8 cellular contexts compared by ENCODE assay signal in genomic region chr9:128372188-128372641, GRCh38. TPM values are rescaled to one million over a fixed set of nuclear protein-coding genes. Genes with fewer than 3 reads are reported as not detected.
DNase-seq lines count a peak whose midpoint lies in the region.

No MANE protein-coding gene starts in this region.

- H3K23ac ChIP-seq in neuronal stem cell (ENCODE audit: low read depth, low read length, poor library complexity) = no peak overlapping the region

- no peak overlapping the region for H4K91ac ChIP-seq in neuronal stem cell (ENCODE audit: low read depth, low read length, poor library complexity)

- H3K4me1 ChIP-seq in ES-I3 (ENCODE audit: insufficient read depth, low read length) (0 out of 2 replicates have a peak, but pooled peaks cover 5% of the 10 kb centered on the region), neuronal stem cell (ENCODE audit: control insufficient read depth in 2 of 2, insufficient read depth in 1 of 2, low read depth in 1 of 2, low read length in 2 of 2) (peaks cover 4 to 14% of the 10 kb centered on the region in 2 donors)

- H2BK15ac ChIP-seq in neuronal stem cell (ENCODE audit: low read length) = no peak overlapping the region

- H2BK5ac ChIP-seq in neuronal stem cell (ENCODE audit: low read length) = no peak overlapping the region

- WGBS in neuronal stem cell (ENCODE audit: extremely low coverage in 2 of 2, insufficient read length in 2 of 2, insufficient replicate concordance in 1 of 2), 2 donors = 100% methylated on average over 1 of the region's 4 CpGs; no CpG with 5 or more reads in 1 of the 2 donors

- no peak overlapping the region for H2AK5ac ChIP-seq in neuronal stem cell (ENCODE audit: low read depth, low read length)

- peak overlapping the region in 1 of 2 donors; percentile 95 for H3K4me3 ChIP-seq in neuronal stem cell (ENCODE audit: low read length in 2 of 2)

- H3K18ac ChIP-seq in neuronal stem cell (ENCODE audit: low read length) = no peak overlapping the region

- peaks cover 6% of the 10 kb centered on the region for H3K79me1 ChIP-seq in neuronal stem cell (ENCODE audit: low read depth, low read length)

- no peak overlapping the region for H3K14ac ChIP-seq in neuronal stem cell (ENCODE audit: low read length)

- peak overlapping the region; percentile 74 for H3K4me2 ChIP-seq in neuronal stem cell (ENCODE audit: insufficient read depth, low read length, poor library complexity, severe bottlenecking)

- H3K27me3 ChIP-seq in neuronal stem cell (ENCODE audit: control insufficient read depth in 3 of 3, insufficient read depth in 3 of 3, low read depth in 1 of 3, low read length in 3 of 3) = peaks cover 0 to 24% (median 0%) of the 10 kb centered on the region in 3 experiments

- no peak overlapping the region for H3K4ac ChIP-seq in neuronal stem cell (ENCODE audit: low read length)

- H2BK120ac ChIP-seq in neuronal stem cell (ENCODE audit: low read depth, low read length) = no peak overlapping the region

- H3K9ac ChIP-seq in ES-I3 (ENCODE audit: low read depth, low read length) = peak overlapping the region; percentile 69; the same call in 1 of the 2 replicates
- H3K9ac ChIP-seq in neuronal stem cell (ENCODE audit: low read depth, low read length, poor library complexity) = no peak overlapping the region

- H3K9me3 ChIP-seq in ES-I3 (ENCODE audit: control insufficient read depth, insufficient read depth, low read length) (no peaks in the 10 kb centered on the region), neuronal stem cell (replicated peaks in 1 of 2; ENCODE audit: control insufficient read depth in 2 of 2, insufficient read depth in 1 of 2, low read depth in 1 of 2, low read length in 2 of 2) (no peaks in the 10 kb centered on the region)

- peak overlapping the region; percentile 92 for H3K27ac ChIP-seq in epithelial cell of prostate
- no peak overlapping the region for H3K27ac ChIP-seq in neuronal stem cell (replicated peaks; ENCODE audit: low read length)

- H2AFZ ChIP-seq in neuronal stem cell (ENCODE audit: low read length) = no peak overlapping the region

- H4K8ac ChIP-seq in neuronal stem cell (ENCODE audit: low read depth, low read length) = no peak overlapping the region

- H3K36me3 ChIP-seq in ES-I3 (ENCODE audit: insufficient read depth, low read length) (no peaks in the 10 kb centered on the region), neuronal stem cell (replicated peaks in 1 of 2; ENCODE audit: control insufficient read depth in 2 of 2, insufficient read depth in 2 of 2, low read length in 2 of 2) (peaks cover 2 to 37% of the 10 kb centered on the region in 2 donors)

- DNase-seq in RKO (ENCODE audit: low spot score) (peak; percentile 58), epithelial cell of prostate (ENCODE audit: low read depth, low spot score) (no peak), neuronal stem cell (ENCODE audit: low spot score) (no peak), NCI-H526 (lab: John Stamatoyannopoulos, UW) (no peak), cortex of kidney (lab: John Stamatoyannopoulos, UW) (no peak), KG1 (lab: John Stamatoyannopoulos, UW) (no peak)
- DNase-seq in central memory CD4-positive, alpha-beta T cell = no peak

- H2BK12ac ChIP-seq in neuronal stem cell (ENCODE audit: low read length) = no peak overlapping the region

RNA-seq across cellular contexts. Expression of gene URM1, which starts 1.0 kb away (rescaled TPM):
- polyA plus RNA-seq in neuronal stem cell (2013, experiment 1 of 2) = 28.4 TPM
- polyA plus RNA-seq in neuronal stem cell (2013, experiment 2 of 2) = 24.9 TPM

RNA-seq across cellular contexts. Expression of gene SLC27A4, which starts 31.9 kb away (rescaled TPM):
- 6.1 TPM for polyA plus RNA-seq in neuronal stem cell (2013, experiment 1 of 2)
- 5.4 TPM for polyA plus RNA-seq in neuronal stem cell (2013, experiment 2 of 2)

RNA-seq across cellular contexts. Expression of gene CERCAM, which starts 48.4 kb away (rescaled TPM):
- polyA plus RNA-seq in neuronal stem cell (2013, experiment 1 of 2) = 0.70 TPM
- 0.76 TPM for polyA plus RNA-seq in neuronal stem cell (2013, experiment 2 of 2)

RNA-seq across cellular contexts. Expression of gene COQ4, which starts 49.6 kb away (rescaled TPM):
- 39.1 TPM for polyA plus RNA-seq in neuronal stem cell (2013, experiment 1 of 2)
- polyA plus RNA-seq in neuronal stem cell (2013, experiment 2 of 2) = 39.2 TPM

RNA-seq across cellular contexts. Expression of gene TRUB2, which starts 50.0 kb away (rescaled TPM):
- polyA plus RNA-seq in neuronal stem cell (2013, experiment 1 of 2) = 14.5 TPM
- polyA plus RNA-seq in neuronal stem cell (2013, experiment 2 of 2) = 14.5 TPM
